Comparison of ENCODE assay signal across 21 cellular contexts in the genomic region with DNA sequence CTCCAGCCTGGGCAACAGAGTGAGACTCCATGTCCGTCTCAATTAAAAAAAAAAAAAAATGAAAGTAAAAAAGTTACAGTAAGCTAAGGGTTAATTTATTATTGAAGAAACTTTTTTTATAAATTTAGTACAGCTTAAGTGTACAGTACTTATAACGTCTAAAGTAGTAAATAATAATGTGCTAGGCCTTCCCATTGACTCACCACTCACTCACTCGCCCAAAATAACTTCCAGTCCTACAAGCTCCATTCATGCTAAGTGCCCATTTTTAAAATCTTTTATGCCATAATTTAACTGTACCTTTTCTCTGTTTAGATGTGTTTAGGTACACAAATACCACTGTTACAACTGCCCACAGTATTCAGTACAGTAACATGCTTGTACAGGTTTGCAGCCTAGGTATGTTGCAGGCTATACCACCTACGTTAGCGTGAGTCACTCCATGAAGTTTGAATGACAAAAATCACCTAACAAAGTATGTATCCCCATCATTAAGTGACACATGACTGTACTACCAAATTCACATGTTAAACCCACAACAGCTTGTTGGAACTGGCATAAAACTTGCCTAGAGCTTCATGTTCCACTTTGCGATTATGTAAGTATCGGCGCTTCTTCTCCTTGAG. TPM values are rescaled to one million over a fixed set of nuclear protein-coding genes. Genes with fewer than 3 reads are reported as not detected.
DNase-seq lines count a peak whose midpoint lies in the region; ATAC-seq and TF ChIP-seq lines count a peak whose summit lies in the region.
"Had no signal": no experiment of that assay in that cellular context is flagged by ENCODE, and none has a peak within 500 bp of the region (broad histone marks: within the 10 kb centered on the region; RNA-seq: fewer than 3 reads in every experiment).

No MANE protein-coding gene starts in this region.

- H3K4me3 ChIP-seq in PC-3 (ENCODE audit: low read length) (no peak overlapping the region), gastrocnemius medialis (no peak overlapping the region)
- H3K4me3 ChIP-seq: A549, GM12878, neural progenitor cell had no signal

- in situ Hi-C loops in gastrocnemius medialis (cut with MboI; ENCODE audit: low sequenced_read_pairs in 4 of 4) = no loop called here

- no TSS peak for BruUV-seq in PC-3 (replicated peaks; lab: Mats Ljungman, UMichigan)

- no peak for TF ChIP-seq CTCF in PC-3 (conservative IDR thresholded peaks at IDR 0.05; ENCODE audit: low read depth, low read length)
- no peak for TF ChIP-seq CTCF in gastrocnemius medialis (IDR thresholded peaks at IDR 0.05 in 4 of 5, conservative IDR thresholded peaks at IDR 0.05 in 1 of 5)

- H3K4me2 ChIP-seq in PC-3 (ENCODE audit: low read length) = no peak overlapping the region
- H3K4me2 ChIP-seq: A549, neural progenitor cell had no signal

- no peak overlapping the region for H3K4me3 Mint-ChIP-seq in activated naive CD4-positive, alpha-beta T cell treated with anti-CD3 and anti-CD28 coated beads, Interleukin-2, amount 10 ng/mL, durations not matched to agents 7 days and 5 days
- H3K4me3 Mint-ChIP-seq: activated naive CD8-positive, alpha-beta T cell treated with anti-CD3 and anti-CD28 coated beads, Interleukin-2, amount 10 ng/mL, durations not matched to agents 7 days and 5 days; brain; neural progenitor cell had no signal

- no peaks in the 10 kb centered on the region for H3K9me3 Mint-ChIP-seq in activated naive CD4-positive, alpha-beta T cell treated with anti-CD3 and anti-CD28 coated beads, Interleukin-2, amount 10 ng/mL, durations not matched to agents 7 days and 5 days
- H3K9me3 Mint-ChIP-seq: activated naive CD8-positive, alpha-beta T cell treated with anti-CD3 and anti-CD28 coated beads, Interleukin-2, amount 10 ng/mL, durations not matched to agents 7 days and 5 days; brain; neural progenitor cell had no signal

- peak; percentile 75 for ATAC-seq in PC-3
- peak; percentile 95 for ATAC-seq in esophagus mucosa
- ATAC-seq in gastrocnemius medialis = peak; percentile 75 to 87
- ATAC-seq in GM18519 (IDR thresholded peaks at IDR 0.05; ENCODE audit: low FRiP score, unreplicated experiment) = no peak
- ATAC-seq: GM12878, HCT116, left lobe of liver had no signal

- H3K9me2 ChIP-seq in PC-3 (replicated peaks; ENCODE audit: low read length) = no peaks in the 10 kb centered on the region

- no peak overlapping the region for H2AFZ ChIP-seq in PC-3 (ENCODE audit: low read length)
- H2AFZ ChIP-seq: neural progenitor cell had no signal

- H3K36me3 ChIP-seq in PC-3 (ENCODE audit: low read depth, low read length) (peaks cover 81% of the 10 kb centered on the region), gastrocnemius medialis (peaks cover 0 to 79% of the 10 kb centered on the region in 2 donors)

- H3K79me2 ChIP-seq in PC-3 (ENCODE audit: low read length) = peaks cover 47% of the 10 kb centered on the region

- no peaks in the 10 kb centered on the region for H3K27me3 Mint-ChIP-seq in activated naive CD4-positive, alpha-beta T cell treated with anti-CD3 and anti-CD28 coated beads, Interleukin-2, amount 10 ng/mL, durations not matched to agents 7 days and 5 days
- H3K27me3 Mint-ChIP-seq: activated naive CD8-positive, alpha-beta T cell treated with anti-CD3 and anti-CD28 coated beads, Interleukin-2, amount 10 ng/mL, durations not matched to agents 7 days and 5 days; brain had no signal

- peaks cover 18% of the 10 kb centered on the region; the same call in 1 of the 2 replicates for H4K20me1 ChIP-seq in PC-3 (ENCODE audit: low read length)

- H3K4me1 ChIP-seq in PC-3 (ENCODE audit: insufficient read depth, low read length) (no peaks in the 10 kb centered on the region), gastrocnemius medialis (peaks cover 51 to 72% of the 10 kb centered on the region in 2 donors)
- H3K4me1 ChIP-seq: A549, neural progenitor cell had no signal

- no peak overlapping the region for H3K9ac ChIP-seq in PC-3 (ENCODE audit: low read length)
- H3K9ac ChIP-seq: neural progenitor cell had no signal

- POLR2A ChIA-PET in PC-3 (lab: Charles Lee; ENCODE audit: unreplicated experiment) = no interaction called here

- DNase-seq in activated naive CD4-positive, alpha-beta T cell treated with anti-CD3 and anti-CD28 coated beads, Interleukin-2, amount 10 ng/mL, durations not matched to agents 7 days and 5 days = no peak
- no peak for DNase-seq in activated naive CD4-positive, alpha-beta T cell treated with Interleukin-2 at 50 U/mL for 16 hours
- DNase-seq in PC-3 = peak; percentile 31
- DNase-seq in gastrocnemius medialis = peak; percentile 52 to 56
- no peak for DNase-seq in cerebellar cortex (ENCODE audit: low spot score)
- no peak for DNase-seq in activated naive CD4-positive, alpha-beta T cell (lab: John Stamatoyannopoulos, UW)
- DNase-seq: activated naive CD8-positive, alpha-beta T cell treated with anti-CD3 and anti-CD28 coated beads, Interleukin-2, amount 10 ng/mL, durations not matched to agents 7 days and 5 days; C1 segment of cervical spinal cord; MM.1S; NCI-H1694 treated with DMSO at 0.1 percent for 48 hours; NCI-H446; NK-92 treated with Interleukin-12 subunit alpha and Interleukin-12 subunit beta, amount 100 ng/mL, for 24 hours had no signal

- H3K27me3 ChIP-seq in PC-3 (ENCODE audit: low read length) (no peaks in the 10 kb centered on the region), gastrocnemius medialis (no peaks in the 10 kb centered on the region)
- H3K27me3 ChIP-seq: neural progenitor cell had no signal

- CTCF ChIA-PET in activated naive CD4-positive, alpha-beta T cell treated with anti-CD3 and anti-CD28 coated beads, Interleukin-2, amount 10 ng/mL, durations not matched to agents 7 days and 5 days (lab: Charles Lee) = interaction anchor here (0.6 to 1.0 kb wide), 3 partner anchors 15 to 124 kb away, joined by 3 to 4 read pairs (median 4); no protein-coding TSS in a partner anchor
- CTCF ChIA-PET in PC-3 (lab: Charles Lee) = no interaction called here

- H3K27ac Mint-ChIP-seq in activated naive CD4-positive, alpha-beta T cell treated with anti-CD3 and anti-CD28 coated beads, Interleukin-2, amount 10 ng/mL, durations not matched to agents 7 days and 5 days = peak overlapping the region; percentile 42
- H3K27ac Mint-ChIP-seq: activated naive CD8-positive, alpha-beta T cell treated with anti-CD3 and anti-CD28 coated beads, Interleukin-2, amount 10 ng/mL, durations not matched to agents 7 days and 5 days; brain; neural progenitor cell had no signal

- no peaks in the 10 kb centered on the region for H3F3A ChIP-seq in PC-3 (ENCODE audit: low read length, unreplicated experiment)

- H3K27ac ChIP-seq in PC-3 (ENCODE audit: low read length) (peak overlapping the region; percentile 13; the same call in 1 of the 2 replicates), gastrocnemius medialis (peak overlapping the region; percentile 88 to 99 (median 96))
- H3K27ac ChIP-seq: neural progenitor cell, VCaP had no signal

- no peaks in the 10 kb centered on the region for H3K4me1 Mint-ChIP-seq in activated naive CD4-positive, alpha-beta T cell treated with anti-CD3 and anti-CD28 coated beads, Interleukin-2, amount 10 ng/mL, durations not matched to agents 7 days and 5 days
- H3K4me1 Mint-ChIP-seq: neural progenitor cell had no signal

- H3K9me3 ChIP-seq in PC-3 (ENCODE audit: low read length) (no peaks in the 10 kb centered on the region), gastrocnemius medialis (no peaks in the 10 kb centered on the region)
- H3K9me3 ChIP-seq: A549 had no signal

- TF ChIP-seq POLR2A in gastrocnemius medialis (IDR thresholded peaks at IDR 0.05) = no peak

- intact Hi-C loops in PC-3 (cut with micrococcal nuclease) = no loop called here
- intact Hi-C loops in gastrocnemius medialis (cut with DNase I; ENCODE audit: low total_unique reads) = loop anchor here (2.0 to 5.0 kb wide), 2 partner anchors 45 to 341 kb away; a partner anchor contains a TSS

- peaks cover 37% of the 10 kb centered on the region for H3K36me3 Mint-ChIP-seq in activated naive CD4-positive, alpha-beta T cell treated with anti-CD3 and anti-CD28 coated beads, Interleukin-2, amount 10 ng/mL, durations not matched to agents 7 days and 5 days

RNA-seq across cellular contexts. Expression of a gene that starts 10.7 kb away (rescaled TPM):
- 33.3 and 33.4 TPM in 2 replicates for total RNA-seq in PC-3 (2014; rRNA removed)
- total RNA-seq in esophagus mucosa = 23.3 TPM
- total RNA-seq in gastrocnemius medialis = 100 to 1,000 TPM in 1 of 4 donors, 10 to 100 TPM in 3; 69.0 to 107 (median 76.4) TPM

RNA-seq across cellular contexts. Expression of a gene that starts 45.2 kb away (rescaled TPM):
- 15.1 and 20.7 TPM in 2 replicates for total RNA-seq in PC-3 (2014; rRNA removed)
- total RNA-seq in esophagus mucosa = 17.9 TPM
- 10 to 100 TPM; 18.0 to 21.4 (median 19.6) TPM for total RNA-seq in gastrocnemius medialis

Comparison
In these comparisons a context has a peak if more than half of its experiments do, and no peak if none do; other contexts are left out.
1. DNase-seq: peak in PC-3 (single experiment) and gastrocnemius medialis (2 of 2); none in activated naive CD4-positive, alpha-beta T cell treated with anti-CD3 and anti-CD28 coated beads, Interleukin-2, amount 10 ng/mL, durations not matched to agents 7 days and 5 days (single experiment), activated naive CD4-positive, alpha-beta T cell treated with Interleukin-2 at 50 U/mL for 16 hours (single experiment), cerebellar cortex (single experiment) and activated naive CD4-positive, alpha-beta T cell (0 of 4).